8 cellular contexts compared by ENCODE assay signal in the genomic region with DNA sequence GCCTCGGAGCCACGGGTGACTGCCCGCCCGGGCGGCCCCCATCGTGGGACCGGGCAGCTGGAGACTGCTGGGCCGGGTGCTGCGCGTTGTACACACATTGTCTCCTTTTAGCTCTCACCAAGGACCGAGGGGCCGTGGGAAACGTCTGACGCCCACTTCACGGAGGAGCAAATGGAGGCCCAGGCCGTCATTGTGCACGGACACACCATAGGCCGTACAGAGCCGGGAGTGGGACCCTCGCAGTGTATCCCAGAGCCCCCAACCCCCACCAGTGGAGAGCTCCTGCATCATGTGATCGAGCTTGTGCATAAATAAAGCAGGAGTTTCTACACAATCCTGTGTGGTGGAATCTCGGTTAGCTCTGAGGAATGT. TPM values are rescaled to one million over a fixed set of nuclear protein-coding genes. Genes with fewer than 3 reads are reported as not detected.
A peak's percentile ranks its signal among the peaks of the same experiment; 100 is the strongest.
DNase-seq lines count a peak whose midpoint lies in the region; ATAC-seq, FAIRE-seq and TF ChIP-seq lines count a peak whose summit lies in the region.

No MANE protein-coding gene starts in this region.

- H3K36me3 ChIP-seq in DND-41 (ENCODE audit: insufficient read depth, low read length) (peaks cover 46% of the 10 kb centered on the region), right atrium auricular region (peaks cover 12% of the 10 kb centered on the region)

- H3K4me1 ChIP-seq in DND-41 (ENCODE audit: insufficient read depth, low read length) (peaks cover 38% of the 10 kb centered on the region), right atrium auricular region (peaks cover 0 to 9% of the 10 kb centered on the region in 2 donors)

- ATAC-seq in DND-41 (ENCODE audit: insufficient read depth, low read depth) (peak; percentile 29), HG02943 (IDR thresholded peaks at IDR 0.05; ENCODE audit: low read depth, unreplicated experiment) (peak; percentile 37)

- DNase-seq in DND-41 (peak; percentile 50), right atrium auricular region (ENCODE audit: low spot score) (no peak), retina (peak; percentile 63), NCI-H2029 (lab: John Stamatoyannopoulos, UW) (no peak), urothelium cell line (ENCODE audit: low spot score) (no peak), NCI-H1092 (lab: John Stamatoyannopoulos, UW) (no peak)
- DNase-seq in activated CD8-positive, alpha-beta memory T cell treated with anti-CD3 and anti-CD28 coated beads, Interleukin-2, amount 50 U/mL, for 4 hours = peak; percentile 28

- H3K4me2 ChIP-seq in DND-41 (ENCODE audit: insufficient read depth, low read length) = peak overlapping the region; percentile 69

- H3K27me3 ChIP-seq in DND-41 (ENCODE audit: insufficient read depth, low read length, poor library complexity) (no peaks in the 10 kb centered on the region), right atrium auricular region (no peaks in the 10 kb centered on the region)

- H3K4me3 ChIP-seq in DND-41 (ENCODE audit: low read depth in 1 of 2, low read length in 2 of 2) (peak overlapping the region; percentile 42 to 73; a peak in 3 of 4 replicates), right atrium auricular region (peak overlapping the region; percentile 80 to 91)

- H4K20me1 ChIP-seq in DND-41 (ENCODE audit: insufficient read depth, low read length) = peaks cover 11% of the 10 kb centered on the region; the same call in 1 of the 2 replicates

- no peak for TF ChIP-seq CTCF in DND-41 (IDR thresholded peaks at IDR 0.05; ENCODE audit: borderline replicate concordance, extremely low read depth, low read length, poor library complexity, severe bottlenecking)
- TF ChIP-seq CTCF in right atrium auricular region (IDR thresholded peaks at IDR 0.05) = no peak

- H3K9me3 ChIP-seq in DND-41 (ENCODE audit: insufficient read depth, low read length, severe bottlenecking) (no peaks in the 10 kb centered on the region), right atrium auricular region (no peaks in the 10 kb centered on the region)

- H3K27ac ChIP-seq in DND-41 (ENCODE audit: low read length) (peak overlapping the region; percentile 79), right atrium auricular region (no peak overlapping the region)

- peak overlapping the region; percentile 65 for H3K9ac ChIP-seq in DND-41 (ENCODE audit: low read depth, low read length)

- H3K79me2 ChIP-seq in DND-41 (ENCODE audit: insufficient read depth, low read length) = peaks cover 49% of the 10 kb centered on the region

- H2AFZ ChIP-seq in DND-41 (ENCODE audit: low read depth, low read length) = peak overlapping the region; percentile 0; the same call in 1 of the 2 replicates

- FAIRE-seq in urothelium cell line (lab: Jason Lieb, UNC) = no peak

RNA-seq across cellular contexts. Expression of gene DENND10, which starts 0.7 kb away (rescaled TPM):
- total RNA-seq in right atrium auricular region = 10 to 100 TPM; 25.9 to 31.4 TPM

RNA-seq across cellular contexts. Expression of gene EIF3A, which starts 24.0 kb away (rescaled TPM):
- total RNA-seq in right atrium auricular region = 10 to 100 TPM; 69.8 to 76.9 TPM

Comparison
In these comparisons a context has a peak if more than half of its experiments do, and no peak if none do; other contexts are left out.
1. DNase-seq: peak in DND-41 (single experiment), activated CD8-positive, alpha-beta memory T cell treated with anti-CD3 and anti-CD28 coated beads, Interleukin-2, amount 50 U/mL, for 4 hours (single experiment) and retina (single experiment); none in right atrium auricular region (single experiment), NCI-H2029 (single experiment), urothelium cell line (single experiment) and NCI-H1092 (single experiment).